33 cellular contexts compared by ENCODE assay signal in genomic region chr5:45799388-45799787, GRCh38.
"Had no signal": no experiment of that assay in that cellular context is flagged by ENCODE, and none has a peak within 500 bp of the region (broad histone marks: within the 10 kb centered on the region; RNA-seq: fewer than 3 reads in every experiment).

No MANE protein-coding gene starts in this region.

- H3K27me3 ChIP-seq: adrenal gland, ascending aorta, body of pancreas, brain microvascular endothelial cell, breast epithelium, cardiac muscle cell had no signal

- DNase-seq: activated effector memory CD4-positive, alpha-beta T cell treated with anti-CD3 and anti-CD28 coated beads, Interleukin-2, amount 50 U/mL, for 16 hours; activated effector memory CD4-positive, alpha-beta T cell treated with Interleukin-2 at 50 U/mL for 16 hours; activated gamma-delta T cell; activated gamma-delta T cell treated with Interleukin-2 at 50 U/mL for 16 hours; activated naive CD4-positive, alpha-beta T cell; activated naive CD4-positive, alpha-beta T cell treated with anti-CD3 and anti-CD28 coated beads for 36 hours; activated naive CD4-positive, alpha-beta T cell treated with anti-CD3 and anti-CD28 coated beads, Interleukin-2, amount 10 ng/mL, durations not matched to agents 7 days and 5 days; activated naive CD4-positive, alpha-beta T cell treated with anti-CD3 and anti-CD28 coated beads, Interleukin-2, amount 50 U/mL, for 16 hours; activated naive CD4-positive, alpha-beta T cell treated with Interleukin-2 at 50 U/mL for 16 hours; activated naive CD8-positive, alpha-beta T cell treated with anti-CD3 and anti-CD28 coated beads for 36 hours; activated naive CD8-positive, alpha-beta T cell treated with anti-CD3 and anti-CD28 coated beads, Interleukin-2, amount 10 ng/mL, durations not matched to agents 7 days and 5 days; activated naive CD8-positive, alpha-beta T cell treated with anti-CD3 and anti-CD28 coated beads, Interleukin-2, amount 50 U/mL, for 24 hours; activated T-cell treated with anti-CD3 and anti-CD28 coated beads, Interleukin-2, amount 50 U/mL, for 4 hours; activated T-cell treated with anti-CD3 and anti-CD28 coated beads, Interleukin-2, amount 50 U/mL, for 48 hours; activated T-cell treated with anti-CD3 and anti-CD28 coated beads, Interleukin-2, amount 50 U/mL, for 72 hours; adrenal gland; amniotic stem cell; amygdala; anterior cingulate cortex; aorta; body of pancreas; brain microvascular endothelial cell; caudate nucleus; central memory CD4-positive, alpha-beta T cell; cerebellar nuclear complex had no signal

- H3K4me1 ChIP-seq: adrenal gland, ascending aorta, body of pancreas, breast epithelium had no signal

- ATAC-seq: activated naive CD4-positive, alpha-beta T cell treated with anti-CD3 and anti-CD28 coated beads, Interleukin-2, amount 50 U/mL, for 72 hours; activated naive CD8-positive, alpha-beta T cell treated with anti-CD3 and anti-CD28 coated beads, Interleukin-2, amount 50 U/mL, for 24 hours; activated T-cell treated with anti-CD3 and anti-CD28 coated beads, Interleukin-2, amount 50 U/mL, for 4 hours; activated T-cell treated with anti-CD3 and anti-CD28 coated beads, Interleukin-2, amount 50 U/mL, for 72 hours; activated T-helper 17 cell treated with anti-CD3 and anti-CD28 coated beads, Interleukin-2, amount 50 U/mL, for 72 hours; body of pancreas had no signal

- H3K27ac ChIP-seq: adrenal gland, ascending aorta, body of pancreas, brain microvascular endothelial cell, breast epithelium, cardiac muscle cell had no signal

- H3K9me3 ChIP-seq: adrenal gland, ascending aorta had no signal

- H3K36me3 ChIP-seq: adrenal gland, ascending aorta, brain microvascular endothelial cell, breast epithelium, cardiac muscle cell had no signal

- FAIRE-seq: astrocyte, bronchial epithelial cell, colon had no signal

- H3K4me3 ChIP-seq: adrenal gland, ascending aorta, body of pancreas, breast epithelium, cardiac muscle cell had no signal
